Comparison of ENCODE assay signal across 1 cellular context in the genomic region with DNA sequence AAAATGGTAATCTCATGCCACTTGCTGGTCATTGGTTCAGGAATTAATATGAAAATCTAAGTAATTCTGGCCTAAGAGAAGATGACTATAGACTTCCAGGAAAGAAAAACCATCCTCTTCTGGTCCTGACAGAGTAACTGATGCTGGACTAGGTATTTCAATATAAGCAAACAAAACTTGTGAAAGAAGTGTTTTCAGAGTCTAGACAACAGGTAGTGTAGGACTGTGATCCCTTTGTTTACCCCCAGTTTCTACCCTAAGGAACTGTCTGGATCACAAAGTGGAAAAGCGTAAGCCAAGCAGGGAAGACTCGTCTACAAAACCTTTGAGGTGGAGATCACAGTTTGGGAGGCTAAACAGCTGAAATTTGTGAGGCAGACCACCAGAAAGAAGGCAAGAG.
TF ChIP-seq lines count a peak whose summit lies in the region.

No MANE protein-coding gene starts in this region.

TF ChIP-seq in HepG2, 621 proteins besides CTCF, POLR2A, EP300 and RAD21 (continued from another document and continues in another):
- TF ChIP-seq, protein P1, sequence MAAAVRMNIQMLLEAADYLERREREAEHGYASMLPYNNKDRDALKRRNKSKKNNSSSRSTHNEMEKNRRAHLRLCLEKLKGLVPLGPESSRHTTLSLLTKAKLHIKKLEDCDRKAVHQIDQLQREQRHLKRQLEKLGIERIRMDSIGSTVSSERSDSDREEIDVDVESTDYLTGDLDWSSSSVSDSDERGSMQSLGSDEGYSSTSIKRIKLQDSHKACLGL (CRISPR knock-in tag; IDR thresholded peaks at IDR 0.05), result no peak
- TF ChIP-seq BRCA1 (CRISPR knock-in tag; IDR thresholded peaks at IDR 0.05) (no peak), ZNF543 (CRISPR knock-in tag; IDR thresholded peaks at IDR 0.05) (no peak), CEBPG (CRISPR knock-in tag; IDR thresholded peaks at IDR 0.05) (peak; percentile 81), LCORL (IDR thresholded peaks at IDR 0.05) (no peak), LCORL (CRISPR knock-in tag; IDR thresholded peaks at IDR 0.05) (no peak), ZNF598 (CRISPR knock-in tag; IDR thresholded peaks at IDR 0.05; ENCODE audit: borderline replicate concordance) (no peak), REPIN1 (CRISPR knock-in tag; IDR thresholded peaks at IDR 0.05; ENCODE audit: borderline replicate concordance, low read depth) (no peak), ZFP37 (CRISPR knock-in tag; IDR thresholded peaks at IDR 0.05; ENCODE audit: borderline replicate concordance) (no peak), RBM39 (IDR thresholded peaks at IDR 0.05; ENCODE audit: low read depth, low read length, poor library complexity, severe bottlenecking) (no peak), ZNF256 (CRISPR knock-in tag; conservative IDR thresholded peaks at IDR 0.05) (no peak), MZF1 (CRISPR knock-in tag; IDR thresholded peaks at IDR 0.05; ENCODE audit: borderline replicate concordance) (no peak), ZFP41 (CRISPR knock-in tag; IDR thresholded peaks at IDR 0.05; ENCODE audit: borderline replicate concordance) (no peak), ZNF441 (CRISPR knock-in tag; IDR thresholded peaks at IDR 0.05; ENCODE audit: borderline replicate concordance) (no peak), NR2F6 (IDR thresholded peaks at IDR 0.05) (no peak), NR2F6 (CRISPR knock-in tag; IDR thresholded peaks at IDR 0.05) (no peak), PAWR (CRISPR knock-in tag; IDR thresholded peaks at IDR 0.05; ENCODE audit: borderline replicate concordance) (no peak), NCOA5 (CRISPR knock-in tag; IDR thresholded peaks at IDR 0.05) (no peak), POLR2G (IDR thresholded peaks at IDR 0.05; ENCODE audit: low read depth, low read length) (no peak), ZNF556 (CRISPR knock-in tag; IDR thresholded peaks at IDR 0.05; ENCODE audit: borderline replicate concordance) (no peak), ZNF253 (CRISPR knock-in tag; IDR thresholded peaks at IDR 0.05; ENCODE audit: borderline replicate concordance) (no peak), CBFB (CRISPR knock-in tag; IDR thresholded peaks at IDR 0.05) (no peak), ZNF17 (CRISPR knock-in tag; IDR thresholded peaks at IDR 0.05) (no peak), HNRNPH1 (optimal IDR thresholded peaks at IDR 0.05; ENCODE audit: low read depth, low read length) (no peak), HOXA7 (CRISPR knock-in tag; IDR thresholded peaks at IDR 0.05) (no peak), MED1 (CRISPR knock-in tag; IDR thresholded peaks at IDR 0.05) (no peak), ZNF333 (CRISPR knock-in tag; IDR thresholded peaks at IDR 0.05; ENCODE audit: borderline replicate concordance) (no peak), ZNF564 (CRISPR knock-in tag; IDR thresholded peaks at IDR 0.05) (no peak), ZNF549 (CRISPR knock-in tag; IDR thresholded peaks at IDR 0.05) (no peak), ZNF530 (CRISPR knock-in tag; IDR thresholded peaks at IDR 0.05; ENCODE audit: low read depth) (no peak), TAF15 (IDR thresholded peaks at IDR 0.05; ENCODE audit: low read depth, low read length, poor library complexity, severe bottlenecking) (no peak), PRMT3 (CRISPR knock-in tag; IDR thresholded peaks at IDR 0.05; ENCODE audit: borderline replicate concordance, low read depth) (no peak), SNAPC2 (CRISPR knock-in tag; IDR thresholded peaks at IDR 0.05) (no peak), ELF1 (CRISPR knock-in tag; IDR thresholded peaks at IDR 0.05) (no peak), ZBTB7A (CRISPR knock-in tag; IDR thresholded peaks at IDR 0.05) (no peak), ETV5 (CRISPR knock-in tag; IDR thresholded peaks at IDR 0.05; ENCODE audit: borderline replicate concordance) (no peak; the same call in 1 of the 2 replicates), SMAD3 (CRISPR knock-in tag; IDR thresholded peaks at IDR 0.05) (peak; percentile 82), ZNF33B (CRISPR knock-in tag; IDR thresholded peaks at IDR 0.05) (no peak), AKAP8 (CRISPR knock-in tag; IDR thresholded peaks at IDR 0.05) (no peak), FOSL1 (CRISPR knock-in tag; IDR thresholded peaks at IDR 0.05; ENCODE audit: borderline replicate concordance) (no peak), MIER3 (CRISPR knock-in tag; IDR thresholded peaks at IDR 0.05; ENCODE audit: borderline replicate concordance) (peak; percentile 45; the same call in 1 of the 2 replicates), TP53 (CRISPR knock-in tag; conservative IDR thresholded peaks at IDR 0.05) (no peak), MAF1 (CRISPR knock-in tag; IDR thresholded peaks at IDR 0.05; ENCODE audit: borderline replicate concordance) (no peak), ZBTB21 (CRISPR knock-in tag; IDR thresholded peaks at IDR 0.05) (no peak)
- TF ChIP-seq, protein P2, sequence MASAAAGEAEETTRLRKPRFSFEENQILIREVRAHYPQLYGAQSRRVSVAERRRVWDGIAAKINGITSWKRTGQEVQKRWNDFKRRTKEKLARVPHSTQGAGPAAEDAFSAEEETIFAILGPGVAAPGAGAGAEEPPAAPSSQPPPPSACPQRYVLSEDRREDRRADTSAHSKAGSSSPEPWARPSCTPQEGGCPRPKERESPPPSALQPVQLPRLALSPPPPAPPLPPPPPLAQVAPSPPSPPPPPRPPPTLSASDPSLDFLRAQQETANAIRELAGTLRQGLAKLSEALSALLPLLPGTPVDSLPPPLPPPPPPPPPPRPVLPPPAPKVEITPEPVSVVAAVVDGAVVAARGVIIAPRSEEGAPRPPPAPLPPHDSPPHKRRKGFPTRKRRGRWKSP (CRISPR knock-in tag; IDR thresholded peaks at IDR 0.05), result no peak
- TF ChIP-seq, protein P3, sequence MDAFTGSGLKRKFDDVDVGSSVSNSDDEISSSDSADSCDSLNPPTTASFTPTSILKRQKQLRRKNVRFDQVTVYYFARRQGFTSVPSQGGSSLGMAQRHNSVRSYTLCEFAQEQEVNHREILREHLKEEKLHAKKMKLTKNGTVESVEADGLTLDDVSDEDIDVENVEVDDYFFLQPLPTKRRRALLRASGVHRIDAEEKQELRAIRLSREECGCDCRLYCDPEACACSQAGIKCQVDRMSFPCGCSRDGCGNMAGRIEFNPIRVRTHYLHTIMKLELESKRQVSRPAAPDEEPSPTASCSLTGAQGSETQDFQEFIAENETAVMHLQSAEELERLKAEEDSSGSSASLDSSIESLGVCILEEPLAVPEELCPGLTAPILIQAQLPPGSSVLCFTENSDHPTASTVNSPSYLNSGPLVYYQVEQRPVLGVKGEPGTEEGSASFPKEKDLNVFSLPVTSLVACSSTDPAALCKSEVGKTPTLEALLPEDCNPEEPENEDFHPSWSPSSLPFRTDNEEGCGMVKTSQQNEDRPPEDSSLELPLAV (CRISPR knock-in tag; conservative IDR thresholded peaks at IDR 0.05; ENCODE audit: low read depth), result no peak
- TF ChIP-seq, protein P4, sequence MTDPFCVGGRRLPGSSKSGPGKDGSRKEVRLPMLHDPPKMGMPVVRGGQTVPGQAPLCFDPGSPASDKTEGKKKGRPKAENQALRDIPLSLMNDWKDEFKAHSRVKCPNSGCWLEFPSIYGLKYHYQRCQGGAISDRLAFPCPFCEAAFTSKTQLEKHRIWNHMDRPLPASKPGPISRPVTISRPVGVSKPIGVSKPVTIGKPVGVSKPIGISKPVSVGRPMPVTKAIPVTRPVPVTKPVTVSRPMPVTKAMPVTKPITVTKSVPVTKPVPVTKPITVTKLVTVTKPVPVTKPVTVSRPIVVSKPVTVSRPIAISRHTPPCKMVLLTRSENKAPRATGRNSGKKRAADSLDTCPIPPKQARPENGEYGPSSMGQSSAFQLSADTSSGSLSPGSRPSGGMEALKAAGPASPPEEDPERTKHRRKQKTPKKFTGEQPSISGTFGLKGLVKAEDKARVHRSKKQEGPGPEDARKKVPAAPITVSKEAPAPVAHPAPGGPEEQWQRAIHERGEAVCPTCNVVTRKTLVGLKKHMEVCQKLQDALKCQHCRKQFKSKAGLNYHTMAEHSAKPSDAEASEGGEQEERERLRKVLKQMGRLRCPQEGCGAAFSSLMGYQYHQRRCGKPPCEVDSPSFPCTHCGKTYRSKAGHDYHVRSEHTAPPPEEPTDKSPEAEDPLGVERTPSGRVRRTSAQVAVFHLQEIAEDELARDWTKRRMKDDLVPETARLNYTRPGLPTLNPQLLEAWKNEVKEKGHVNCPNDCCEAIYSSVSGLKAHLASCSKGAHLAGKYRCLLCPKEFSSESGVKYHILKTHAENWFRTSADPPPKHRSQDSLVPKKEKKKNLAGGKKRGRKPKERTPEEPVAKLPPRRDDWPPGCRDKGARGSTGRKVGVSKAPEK (CRISPR knock-in tag; IDR thresholded peaks at IDR 0.05; ENCODE audit: borderline replicate concordance), result no peak
- TF ChIP-seq, protein P5, sequence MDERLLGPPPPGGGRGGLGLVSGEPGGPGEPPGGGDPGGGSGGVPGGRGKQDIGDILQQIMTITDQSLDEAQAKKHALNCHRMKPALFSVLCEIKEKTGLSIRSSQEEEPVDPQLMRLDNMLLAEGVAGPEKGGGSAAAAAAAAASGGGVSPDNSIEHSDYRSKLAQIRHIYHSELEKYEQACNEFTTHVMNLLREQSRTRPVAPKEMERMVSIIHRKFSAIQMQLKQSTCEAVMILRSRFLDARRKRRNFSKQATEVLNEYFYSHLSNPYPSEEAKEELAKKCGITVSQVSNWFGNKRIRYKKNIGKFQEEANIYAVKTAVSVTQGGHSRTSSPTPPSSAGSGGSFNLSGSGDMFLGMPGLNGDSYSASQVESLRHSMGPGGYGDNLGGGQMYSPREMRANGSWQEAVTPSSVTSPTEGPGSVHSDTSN (CRISPR knock-in tag; IDR thresholded peaks at IDR 0.05), result no peak
- TF ChIP-seq, protein P6, sequence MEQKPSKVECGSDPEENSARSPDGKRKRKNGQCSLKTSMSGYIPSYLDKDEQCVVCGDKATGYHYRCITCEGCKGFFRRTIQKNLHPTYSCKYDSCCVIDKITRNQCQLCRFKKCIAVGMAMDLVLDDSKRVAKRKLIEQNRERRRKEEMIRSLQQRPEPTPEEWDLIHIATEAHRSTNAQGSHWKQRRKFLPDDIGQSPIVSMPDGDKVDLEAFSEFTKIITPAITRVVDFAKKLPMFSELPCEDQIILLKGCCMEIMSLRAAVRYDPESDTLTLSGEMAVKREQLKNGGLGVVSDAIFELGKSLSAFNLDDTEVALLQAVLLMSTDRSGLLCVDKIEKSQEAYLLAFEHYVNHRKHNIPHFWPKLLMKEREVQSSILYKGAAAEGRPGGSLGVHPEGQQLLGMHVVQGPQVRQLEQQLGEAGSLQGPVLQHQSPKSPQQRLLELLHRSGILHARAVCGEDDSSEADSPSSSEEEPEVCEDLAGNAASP (CRISPR knock-in tag; IDR thresholded peaks at IDR 0.05; ENCODE audit: borderline replicate concordance), result 0 out of 2 replicates have a peak, but pooled peaks have one; percentile 13
- TF ChIP-seq, protein P7, sequence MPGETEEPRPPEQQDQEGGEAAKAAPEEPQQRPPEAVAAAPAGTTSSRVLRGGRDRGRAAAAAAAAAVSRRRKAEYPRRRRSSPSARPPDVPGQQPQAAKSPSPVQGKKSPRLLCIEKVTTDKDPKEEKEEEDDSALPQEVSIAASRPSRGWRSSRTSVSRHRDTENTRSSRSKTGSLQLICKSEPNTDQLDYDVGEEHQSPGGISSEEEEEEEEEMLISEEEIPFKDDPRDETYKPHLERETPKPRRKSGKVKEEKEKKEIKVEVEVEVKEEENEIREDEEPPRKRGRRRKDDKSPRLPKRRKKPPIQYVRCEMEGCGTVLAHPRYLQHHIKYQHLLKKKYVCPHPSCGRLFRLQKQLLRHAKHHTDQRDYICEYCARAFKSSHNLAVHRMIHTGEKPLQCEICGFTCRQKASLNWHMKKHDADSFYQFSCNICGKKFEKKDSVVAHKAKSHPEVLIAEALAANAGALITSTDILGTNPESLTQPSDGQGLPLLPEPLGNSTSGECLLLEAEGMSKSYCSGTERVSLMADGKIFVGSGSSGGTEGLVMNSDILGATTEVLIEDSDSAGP (CRISPR knock-in tag; IDR thresholded peaks at IDR 0.05; ENCODE audit: borderline replicate concordance), result no peak
- TF ChIP-seq, protein P8, sequence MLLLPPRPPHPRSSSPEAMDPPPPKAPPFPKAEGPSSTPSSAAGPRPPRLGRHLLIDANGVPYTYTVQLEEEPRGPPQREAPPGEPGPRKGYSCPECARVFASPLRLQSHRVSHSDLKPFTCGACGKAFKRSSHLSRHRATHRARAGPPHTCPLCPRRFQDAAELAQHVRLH (CRISPR knock-in tag; IDR thresholded peaks at IDR 0.05; ENCODE audit: borderline replicate concordance, low read depth), result no peak
- TF ChIP-seq, protein P9, sequence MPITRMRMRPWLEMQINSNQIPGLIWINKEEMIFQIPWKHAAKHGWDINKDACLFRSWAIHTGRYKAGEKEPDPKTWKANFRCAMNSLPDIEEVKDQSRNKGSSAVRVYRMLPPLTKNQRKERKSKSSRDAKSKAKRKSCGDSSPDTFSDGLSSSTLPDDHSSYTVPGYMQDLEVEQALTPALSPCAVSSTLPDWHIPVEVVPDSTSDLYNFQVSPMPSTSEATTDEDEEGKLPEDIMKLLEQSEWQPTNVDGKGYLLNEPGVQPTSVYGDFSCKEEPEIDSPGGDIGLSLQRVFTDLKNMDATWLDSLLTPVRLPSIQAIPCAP (CRISPR knock-in tag; IDR thresholded peaks at IDR 0.05; ENCODE audit: low read depth), result no peak
- TF ChIP-seq, protein P10, sequence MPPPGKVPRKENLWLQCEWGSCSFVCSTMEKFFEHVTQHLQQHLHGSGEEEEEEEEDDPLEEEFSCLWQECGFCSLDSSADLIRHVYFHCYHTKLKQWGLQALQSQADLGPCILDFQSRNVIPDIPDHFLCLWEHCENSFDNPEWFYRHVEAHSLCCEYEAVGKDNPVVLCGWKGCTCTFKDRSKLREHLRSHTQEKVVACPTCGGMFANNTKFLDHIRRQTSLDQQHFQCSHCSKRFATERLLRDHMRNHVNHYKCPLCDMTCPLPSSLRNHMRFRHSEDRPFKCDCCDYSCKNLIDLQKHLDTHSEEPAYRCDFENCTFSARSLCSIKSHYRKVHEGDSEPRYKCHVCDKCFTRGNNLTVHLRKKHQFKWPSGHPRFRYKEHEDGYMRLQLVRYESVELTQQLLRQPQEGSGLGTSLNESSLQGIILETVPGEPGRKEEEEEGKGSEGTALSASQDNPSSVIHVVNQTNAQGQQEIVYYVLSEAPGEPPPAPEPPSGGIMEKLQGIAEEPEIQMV (CRISPR knock-in tag; IDR thresholded peaks at IDR 0.05; ENCODE audit: low read depth), result no peak
- TF ChIP-seq, protein P11, sequence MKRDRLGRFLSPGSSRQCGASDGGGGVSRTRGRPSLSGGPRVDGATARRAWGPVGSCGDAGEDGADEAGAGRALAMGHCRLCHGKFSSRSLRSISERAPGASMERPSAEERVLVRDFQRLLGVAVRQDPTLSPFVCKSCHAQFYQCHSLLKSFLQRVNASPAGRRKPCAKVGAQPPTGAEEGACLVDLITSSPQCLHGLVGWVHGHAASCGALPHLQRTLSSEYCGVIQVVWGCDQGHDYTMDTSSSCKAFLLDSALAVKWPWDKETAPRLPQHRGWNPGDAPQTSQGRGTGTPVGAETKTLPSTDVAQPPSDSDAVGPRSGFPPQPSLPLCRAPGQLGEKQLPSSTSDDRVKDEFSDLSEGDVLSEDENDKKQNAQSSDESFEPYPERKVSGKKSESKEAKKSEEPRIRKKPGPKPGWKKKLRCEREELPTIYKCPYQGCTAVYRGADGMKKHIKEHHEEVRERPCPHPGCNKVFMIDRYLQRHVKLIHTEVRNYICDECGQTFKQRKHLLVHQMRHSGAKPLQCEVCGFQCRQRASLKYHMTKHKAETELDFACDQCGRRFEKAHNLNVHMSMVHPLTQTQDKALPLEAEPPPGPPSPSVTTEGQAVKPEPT (CRISPR knock-in tag; IDR thresholded peaks at IDR 0.05; ENCODE audit: low read depth), result no peak
